Comparison of ENCODE assay signal across 29 cellular contexts in the genomic region with DNA sequence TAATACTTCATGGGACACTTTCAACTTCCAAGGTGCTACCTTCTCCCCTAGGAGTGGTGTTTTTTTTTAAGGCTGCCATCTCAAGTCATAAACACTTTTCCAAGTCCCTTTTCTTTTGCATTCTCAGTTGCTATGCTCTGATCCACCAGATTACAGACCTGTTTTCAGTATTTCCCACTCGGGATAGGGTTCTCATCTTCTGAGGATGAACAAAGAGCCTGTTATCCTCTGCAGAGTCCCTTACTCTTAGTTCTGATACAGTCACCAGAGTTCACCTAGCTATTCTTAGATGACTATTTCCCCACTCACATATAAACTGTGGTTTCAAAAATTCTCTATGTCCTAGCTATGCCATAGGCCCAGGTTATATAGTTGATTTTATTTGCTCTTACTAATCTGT. TPM values are rescaled to one million over a fixed set of nuclear protein-coding genes. Genes with fewer than 3 reads are reported as not detected.
DNase-seq lines count a peak whose midpoint lies in the region; ATAC-seq and TF ChIP-seq lines count a peak whose summit lies in the region.
"Had no signal": no experiment of that assay in that cellular context is flagged by ENCODE, and none has a peak within 500 bp of the region (broad histone marks: within the 10 kb centered on the region; RNA-seq: fewer than 3 reads in every experiment).

No MANE protein-coding gene starts in this region.

- peaks cover 52% of the 10 kb centered on the region for H3K4me1 Mint-ChIP-seq in stimulated activated naive CD8-positive, alpha-beta T cell treated with anti-CD3 and anti-CD28 coated beads, Interleukin-15, Interleukin-2, amounts not matched to agents 100 ng/mL and 50 ng/mL, for 24 hours (ENCODE audit: low read depth)
- peaks cover 51% of the 10 kb centered on the region for H3K4me1 Mint-ChIP-seq in stimulated activated naive CD8-positive, alpha-beta T cell treated with anti-CD3 and anti-CD28 coated beads, Interleukin-15, amount 100 ng/mL, for 72 hours
- H3K4me1 Mint-ChIP-seq in WTC11: peaks cover 15% of the 10 kb centered on the region
- H3K4me1 Mint-ChIP-seq: brain had no signal

- DNase-seq in stimulated activated naive CD8-positive, alpha-beta T cell treated with anti-CD3 and anti-CD28 coated beads, Interleukin-15, amount 100 ng/mL, for 72 hours: no peak
- DNase-seq in SIG-M5 treated with dmso at 0.1 percent for 504 hours (lab: John Stamatoyannopoulos, UW; ENCODE audit: unreplicated experiment): peak; percentile 57
- DNase-seq in dorsolateral prefrontal cortex: no peak
- no peak for DNase-seq in iPS-NIHi7 (ENCODE audit: extremely low spot score)
- no peak for DNase-seq in WTC11 (ENCODE audit: low spot score)
- no peak for DNase-seq in stimulated activated CD4-positive, alpha-beta T cell treated with anti-CD3 and anti-CD28 coated beads, Interleukin-2, amount 100 ng/mL, for 48 hours
- DNase-seq: activated CD4-positive, alpha-beta memory T cell treated with anti-CD3 and anti-CD28 coated beads, Interleukin-2, amount 10 ng/mL, durations not matched to agents 7 days and 5 days; activated CD4-positive, alpha-beta T cell treated with anti-CD3 and anti-CD28 coated beads for 1 hour; activated CD8-positive, alpha-beta memory T cell treated with anti-CD3 and anti-CD28 coated beads, Interleukin-2, amount 50 U/mL, for 4 hours; activated naive CD4-positive, alpha-beta T cell treated with anti-CD3 and anti-CD28 coated beads, Interleukin-2, amount 50 U/mL, for 16 hours; cerebellar nuclear complex; hippocampal formation; mammary epithelial cell; MM.1S; NCI-H2107; NCI-H446; NCI-H774; stomach; tibial artery had no signal

- H3K4me3 ChIP-seq in dorsolateral prefrontal cortex: peak overlapping the region in 2 of 59 donors; percentile 1 to 10
- H3K4me3 ChIP-seq: SK-N-MC, skin epidermis, stomach, tibial artery, vagina had no signal

- no peaks in the 10 kb centered on the region for H3K27me3 ChIP-seq in dorsolateral prefrontal cortex
- H3K27me3 ChIP-seq: stomach, tibial artery, vagina had no signal

- H3K27ac ChIP-seq in dorsolateral prefrontal cortex: peak overlapping the region in 48 of 59 donors; percentile 11 to 85 (median 54)
- peak overlapping the region; percentile 36 for H3K27ac ChIP-seq in temporal lobe (ENCODE audit: low read depth, low read length)
- H3K27ac ChIP-seq: KMS-11, parathyroid adenoma, RWPE1, SK-N-MC, skin epidermis, stomach, tibial artery, vagina had no signal

- intact Hi-C loops in dorsolateral prefrontal cortex (cut with DNase I): no loop called here

- TF ChIP-seq CTCF in dorsolateral prefrontal cortex (IDR thresholded peaks at IDR 0.05 in 54 of 56, conservative IDR thresholded peaks at IDR 0.05 in 2 of 56; ENCODE audit: low read depth in 1 of 56, partially characterized antibody in 56 of 56) (no peak), WTC11 (IDR thresholded peaks at IDR 0.05) (no peak)

- H3K9me3 Mint-ChIP-seq in stimulated activated naive CD8-positive, alpha-beta T cell treated with anti-CD3 and anti-CD28 coated beads, Interleukin-15, Interleukin-2, amounts not matched to agents 100 ng/mL and 50 ng/mL, for 24 hours: peaks cover 11% of the 10 kb centered on the region
- peaks cover 3 to 4% of the 10 kb centered on the region in 2 donors for H3K9me3 Mint-ChIP-seq in stimulated activated naive CD8-positive, alpha-beta T cell treated with anti-CD3 and anti-CD28 coated beads, Interleukin-15, amount 100 ng/mL, for 72 hours
- H3K9me3 Mint-ChIP-seq in WTC11: peaks cover 40% of the 10 kb centered on the region

- no peak for ATAC-seq in stimulated activated naive CD8-positive, alpha-beta T cell treated with anti-CD3 and anti-CD28 coated beads, Interleukin-15, amount 100 ng/mL, for 72 hours
- ATAC-seq in WTC11: no peak

- H3K4me3 Mint-ChIP-seq in stimulated activated naive CD8-positive, alpha-beta T cell treated with anti-CD3 and anti-CD28 coated beads, Interleukin-15, Interleukin-2, amounts not matched to agents 100 ng/mL and 50 ng/mL, for 24 hours: no peak overlapping the region
- no peak overlapping the region for H3K4me3 Mint-ChIP-seq in stimulated activated naive CD8-positive, alpha-beta T cell treated with anti-CD3 and anti-CD28 coated beads, Interleukin-15, amount 100 ng/mL, for 72 hours
- no peak overlapping the region for H3K4me3 Mint-ChIP-seq in WTC11
- H3K4me3 Mint-ChIP-seq: activated CD4-positive, alpha-beta memory T cell treated with anti-CD3 and anti-CD28 coated beads, Interleukin-2, amount 10 ng/mL, durations not matched to agents 7 days and 5 days; brain; T-helper 1 cell treated with Interleukin-12 subunit alpha and Interleukin-12 subunit beta and Interleukin-4 antibody, amounts not matched to agents 30 μg/mL and 1 μg/mL, for 36 hours had no signal

- CTCF ChIA-PET in WTC11 (lab: Charles Lee): no interaction called here

- no peaks in the 10 kb centered on the region for H3K27me3 Mint-ChIP-seq in stimulated activated naive CD8-positive, alpha-beta T cell treated with anti-CD3 and anti-CD28 coated beads, Interleukin-15, Interleukin-2, amounts not matched to agents 100 ng/mL and 50 ng/mL, for 24 hours
- no peaks in the 10 kb centered on the region for H3K27me3 Mint-ChIP-seq in stimulated activated naive CD8-positive, alpha-beta T cell treated with anti-CD3 and anti-CD28 coated beads, Interleukin-15, amount 100 ng/mL, for 72 hours
- H3K27me3 Mint-ChIP-seq in WTC11 (ENCODE audit: low read depth): no peaks in the 10 kb centered on the region
- H3K27me3 Mint-ChIP-seq: activated CD4-positive, alpha-beta memory T cell treated with anti-CD3 and anti-CD28 coated beads, Interleukin-2, amount 10 ng/mL, durations not matched to agents 7 days and 5 days; brain had no signal

- peaks cover 24% of the 10 kb centered on the region for H3K36me3 Mint-ChIP-seq in stimulated activated naive CD8-positive, alpha-beta T cell treated with anti-CD3 and anti-CD28 coated beads, Interleukin-15, Interleukin-2, amounts not matched to agents 100 ng/mL and 50 ng/mL, for 24 hours (ENCODE audit: low read depth)
- peaks cover 33% of the 10 kb centered on the region for H3K36me3 Mint-ChIP-seq in WTC11

- POLR2A ChIA-PET in WTC11 (lab: Charles Lee): no interaction called here

- H3K27ac Mint-ChIP-seq in stimulated activated naive CD8-positive, alpha-beta T cell treated with anti-CD3 and anti-CD28 coated beads, Interleukin-15, Interleukin-2, amounts not matched to agents 100 ng/mL and 50 ng/mL, for 24 hours: peak overlapping the region; percentile 13
- no peak overlapping the region for H3K27ac Mint-ChIP-seq in stimulated activated naive CD8-positive, alpha-beta T cell treated with anti-CD3 and anti-CD28 coated beads, Interleukin-15, amount 100 ng/mL, for 72 hours
- H3K27ac Mint-ChIP-seq in WTC11: no peak overlapping the region
- H3K27ac Mint-ChIP-seq: activated CD4-positive, alpha-beta memory T cell treated with anti-CD3 and anti-CD28 coated beads, Interleukin-2, amount 10 ng/mL, durations not matched to agents 7 days and 5 days; brain; T-helper 1 cell treated with Interleukin-12 subunit alpha and Interleukin-12 subunit beta and Interleukin-4 antibody, amounts not matched to agents 30 μg/mL and 1 μg/mL, for 36 hours had no signal

TF ChIP-seq in WTC11, 78 proteins besides CTCF, POLR2A, EP300 and RAD21 (continues in another document):
- TF ChIP-seq, protein P1, sequence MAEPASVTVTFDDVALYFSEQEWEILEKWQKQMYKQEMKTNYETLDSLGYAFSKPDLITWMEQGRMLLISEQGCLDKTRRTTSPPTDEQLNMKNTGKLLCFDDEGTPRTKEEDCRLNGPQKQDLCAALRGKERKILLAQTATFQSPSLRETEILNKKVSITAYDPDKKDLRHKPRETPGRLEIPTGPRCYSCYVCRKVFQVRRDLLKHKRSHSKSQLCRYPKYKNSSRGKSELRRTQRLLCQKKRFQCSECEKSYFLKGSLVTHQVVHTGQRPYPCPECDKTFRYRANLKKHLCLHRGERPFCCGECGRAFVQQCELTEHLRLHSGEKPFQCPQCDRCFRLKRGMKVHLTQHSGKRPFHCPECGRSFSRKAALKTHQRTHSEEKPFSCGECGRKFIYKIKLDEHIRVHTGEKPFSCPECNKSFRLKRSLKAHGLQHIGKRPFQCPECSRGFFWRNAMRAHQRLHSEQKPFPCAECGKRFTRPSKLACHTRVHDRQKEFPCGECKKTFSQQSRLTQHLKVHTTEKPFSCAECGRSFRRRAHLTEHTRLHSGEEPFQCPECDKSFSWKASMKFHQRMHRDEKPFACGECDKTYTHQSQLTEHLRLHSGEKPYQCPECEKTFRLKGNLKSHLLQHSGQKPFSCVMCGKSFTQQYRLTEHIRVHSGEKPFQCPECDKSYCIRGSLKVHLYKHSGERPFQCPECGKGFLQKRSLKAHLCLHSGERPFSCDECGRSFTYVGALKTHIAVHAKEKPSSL (CRISPR knock-in tag; conservative IDR thresholded peaks at IDR 0.05): no peak
- TF ChIP-seq, protein P2, sequence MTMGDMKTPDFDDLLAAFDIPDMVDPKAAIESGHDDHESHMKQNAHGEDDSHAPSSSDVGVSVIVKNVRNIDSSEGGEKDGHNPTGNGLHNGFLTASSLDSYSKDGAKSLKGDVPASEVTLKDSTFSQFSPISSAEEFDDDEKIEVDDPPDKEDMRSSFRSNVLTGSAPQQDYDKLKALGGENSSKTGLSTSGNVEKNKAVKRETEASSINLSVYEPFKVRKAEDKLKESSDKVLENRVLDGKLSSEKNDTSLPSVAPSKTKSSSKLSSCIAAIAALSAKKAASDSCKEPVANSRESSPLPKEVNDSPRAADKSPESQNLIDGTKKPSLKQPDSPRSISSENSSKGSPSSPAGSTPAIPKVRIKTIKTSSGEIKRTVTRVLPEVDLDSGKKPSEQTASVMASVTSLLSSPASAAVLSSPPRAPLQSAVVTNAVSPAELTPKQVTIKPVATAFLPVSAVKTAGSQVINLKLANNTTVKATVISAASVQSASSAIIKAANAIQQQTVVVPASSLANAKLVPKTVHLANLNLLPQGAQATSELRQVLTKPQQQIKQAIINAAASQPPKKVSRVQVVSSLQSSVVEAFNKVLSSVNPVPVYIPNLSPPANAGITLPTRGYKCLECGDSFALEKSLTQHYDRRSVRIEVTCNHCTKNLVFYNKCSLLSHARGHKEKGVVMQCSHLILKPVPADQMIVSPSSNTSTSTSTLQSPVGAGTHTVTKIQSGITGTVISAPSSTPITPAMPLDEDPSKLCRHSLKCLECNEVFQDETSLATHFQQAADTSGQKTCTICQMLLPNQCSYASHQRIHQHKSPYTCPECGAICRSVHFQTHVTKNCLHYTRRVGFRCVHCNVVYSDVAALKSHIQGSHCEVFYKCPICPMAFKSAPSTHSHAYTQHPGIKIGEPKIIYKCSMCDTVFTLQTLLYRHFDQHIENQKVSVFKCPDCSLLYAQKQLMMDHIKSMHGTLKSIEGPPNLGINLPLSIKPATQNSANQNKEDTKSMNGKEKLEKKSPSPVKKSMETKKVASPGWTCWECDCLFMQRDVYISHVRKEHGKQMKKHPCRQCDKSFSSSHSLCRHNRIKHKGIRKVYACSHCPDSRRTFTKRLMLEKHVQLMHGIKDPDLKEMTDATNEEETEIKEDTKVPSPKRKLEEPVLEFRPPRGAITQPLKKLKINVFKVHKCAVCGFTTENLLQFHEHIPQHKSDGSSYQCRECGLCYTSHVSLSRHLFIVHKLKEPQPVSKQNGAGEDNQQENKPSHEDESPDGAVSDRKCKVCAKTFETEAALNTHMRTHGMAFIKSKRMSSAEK (CRISPR knock-in tag; IDR thresholded peaks at IDR 0.05; ENCODE audit: borderline replicate concordance): no peak

RNA-seq across cellular contexts. Expression of a gene that starts 15.9 kb away (rescaled TPM):
- total RNA-seq in dorsolateral prefrontal cortex (100 to 1,000 TPM in 23 of 120 experiments, 10 to 100 TPM in 97; 34.9 to 214 (median 72.5) TPM), temporal lobe (77.4 TPM), WTC11 (2021) (64.7 to 69.7 TPM (median 65.1 TPM) in 3 replicates)
